In genomic region chr15:77507151-77507847, GRCh38 we compare ENCODE assay signal across 9 cellular contexts.
A peak's percentile ranks its signal among the peaks of the same experiment; 100 is the strongest.
DNase-seq lines count a peak whose midpoint lies in the region; ATAC-seq and TF ChIP-seq lines count a peak whose summit lies in the region.
"Had no signal": no experiment of that assay in that cellular context is flagged by ENCODE, and none has a peak within 500 bp of the region (broad histone marks: within the 10 kb centered on the region; RNA-seq: fewer than 3 reads in every experiment).

No MANE protein-coding gene starts in this region.

- H3K9me3 ChIP-seq in body of pancreas (no peaks in the 10 kb centered on the region), stomach (no peaks in the 10 kb centered on the region)

- TF ChIP-seq POLR2A in body of pancreas (IDR thresholded peaks at IDR 0.05) = no peak
- TF ChIP-seq POLR2A in stomach (IDR thresholded peaks at IDR 0.05) = no peak

- no peak for TF ChIP-seq RAD21 in Ishikawa (IDR thresholded peaks at IDR 0.05; ENCODE audit: low read depth)

- ATAC-seq in body of pancreas = peak; percentile 66
- ATAC-seq in left lobe of liver = peak; percentile 4
- ATAC-seq in GM19328 (IDR thresholded peaks at IDR 0.05; ENCODE audit: unreplicated experiment) = no peak
- no peak for ATAC-seq in GM21367 (IDR thresholded peaks at IDR 0.05; ENCODE audit: unreplicated experiment)

- H3K4me3 ChIP-seq in body of pancreas (no peak overlapping the region), stomach (peak overlapping the region in 1 of 4 donors; percentile 12)

- intact Hi-C loops in body of pancreas (cut with DNase I) (no loop called here), stomach (cut with DNase I; ENCODE audit: low total_unique reads) (no loop called here)

- 13 to 24% methylated on average over 8 of the region's 8 CpGs for WGBS in body of pancreas, 2 donors
- WGBS in stomach, 5 donors = 17 to 25% (median 21%) methylated on average over 8 of the region's 8 CpGs

- H3K27me3 ChIP-seq in body of pancreas (no peaks in the 10 kb centered on the region), stomach (no peaks in the 10 kb centered on the region)

- H3K36me3 ChIP-seq in body of pancreas (replicated peaks in 1 of 2; ENCODE audit: insufficient read depth in 1 of 2, low read depth in 2 of 2) = no peaks in the 10 kb centered on the region
- no peaks in the 10 kb centered on the region for H3K36me3 ChIP-seq in stomach

- H3K4me1 ChIP-seq in body of pancreas = peaks cover 44% of the 10 kb centered on the region
- H3K4me1 ChIP-seq in stomach = peaks cover 29 to 41% (median 38%) of the 10 kb centered on the region in 4 donors

- no peak for TF ChIP-seq EP300 in Ishikawa (IDR thresholded peaks at IDR 0.05; ENCODE audit: borderline replicate concordance)
- no peak for TF ChIP-seq EP300 in stomach (IDR thresholded peaks at IDR 0.05)

- H3K27ac ChIP-seq in body of pancreas (peak overlapping the region; percentile 80 to 90 (median 88)), stomach (peak overlapping the region; percentile 75 to 90 (median 85))

- TF ChIP-seq CTCF in body of pancreas (IDR thresholded peaks at IDR 0.05) (no peak), stomach (IDR thresholded peaks at IDR 0.05) (no peak)

- peak; percentile 68 to 80 (median 75) for DNase-seq in body of pancreas
- DNase-seq in left lobe of liver (ENCODE audit: low spot score) = no peak
- DNase-seq in stomach = peak; percentile 80
- DNase-seq in NK-92 (lab: John Stamatoyannopoulos, UW; ENCODE audit: unreplicated experiment) = no peak
- no peak for DNase-seq in NK-92 treated with Interleukin-12 subunit alpha and Interleukin-12 subunit beta, amount 100 ng/mL, for 24 hours (lab: John Stamatoyannopoulos, UW)
- DNase-seq: activated CD8-positive, alpha-beta memory T cell treated with anti-CD3 and anti-CD28 coated beads for 24 hours had no signal

TF ChIP-seq in Ishikawa, 13 proteins besides CTCF, POLR2A, EP300 and RAD21:
- TF ChIP-seq, protein P1, sequence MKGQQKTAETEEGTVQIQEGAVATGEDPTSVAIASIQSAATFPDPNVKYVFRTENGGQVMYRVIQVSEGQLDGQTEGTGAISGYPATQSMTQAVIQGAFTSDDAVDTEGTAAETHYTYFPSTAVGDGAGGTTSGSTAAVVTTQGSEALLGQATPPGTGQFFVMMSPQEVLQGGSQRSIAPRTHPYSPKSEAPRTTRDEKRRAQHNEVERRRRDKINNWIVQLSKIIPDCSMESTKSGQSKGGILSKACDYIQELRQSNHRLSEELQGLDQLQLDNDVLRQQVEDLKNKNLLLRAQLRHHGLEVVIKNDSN (IDR thresholded peaks at IDR 0.05) = no peak
- TF ChIP-seq TEAD4 (IDR thresholded peaks at IDR 0.05) (peak; percentile 48), MAX (IDR thresholded peaks at IDR 0.05) (peak; percentile 36), NFIC (IDR thresholded peaks at IDR 0.05) (peak; percentile 60; the same call in 1 of the 2 replicates), YY1 (IDR thresholded peaks at IDR 0.05; ENCODE audit: low read depth) (no peak), EGR1 (IDR thresholded peaks at IDR 0.05) (no peak)

Comparison
In these comparisons a context has a peak if more than half of its experiments do, and no peak if none do; other contexts are left out.
1. ATAC-seq: peak in body of pancreas (single experiment) and left lobe of liver (single experiment); none in GM19328 (single experiment) and GM21367 (single experiment).
2. DNase-seq: peak in body of pancreas (4 of 4) and stomach (single experiment); none in left lobe of liver (single experiment), NK-92 (single experiment) and NK-92 treated with Interleukin-12 subunit alpha and Interleukin-12 subunit beta, amount 100 ng/mL, for 24 hours (single experiment).